22 cellular contexts compared by ENCODE assay signal in the genomic region with DNA sequence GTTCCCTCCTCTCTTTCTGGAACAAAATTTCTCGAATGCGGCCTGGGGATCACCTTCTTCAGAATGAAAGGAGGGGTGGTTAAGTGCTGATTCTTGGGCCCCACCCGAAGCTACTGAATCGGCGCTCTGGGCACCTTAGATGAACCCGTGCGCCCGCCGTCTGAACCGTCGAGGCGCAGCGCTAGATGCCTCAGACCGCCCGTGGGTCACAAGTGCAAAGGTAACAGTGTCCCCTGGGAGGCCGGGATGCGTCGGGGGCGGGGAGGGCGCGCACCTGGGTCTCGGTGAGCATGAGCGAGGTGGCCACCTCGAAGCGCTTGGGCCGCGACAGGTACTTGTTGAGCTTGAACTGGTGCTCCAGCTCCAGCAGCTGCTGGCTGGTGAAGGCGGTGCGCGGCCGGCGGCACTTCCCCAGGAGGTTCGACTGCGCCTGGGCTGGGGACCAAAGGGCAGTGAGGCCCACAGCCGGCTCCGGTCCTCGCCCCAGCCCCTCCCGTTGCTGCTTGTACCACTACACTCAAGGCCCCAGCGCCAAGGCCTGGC. TPM values are rescaled to one million over a fixed set of nuclear protein-coding genes. Genes with fewer than 3 reads are reported as not detected.
DNase-seq lines count a peak whose midpoint lies in the region; ATAC-seq, FAIRE-seq and TF ChIP-seq lines count a peak whose summit lies in the region.
"Had no signal": no experiment of that assay in that cellular context is flagged by ENCODE, and none has a peak within 500 bp of the region (broad histone marks: within the 10 kb centered on the region; RNA-seq: fewer than 3 reads in every experiment).

No MANE protein-coding gene starts in this region.

- DNase-seq in activated CD4-positive, alpha-beta T cell treated with anti-CD3 and anti-CD28 coated beads, Interleukin-2, amount 10 ng/mL, durations not matched to agents 7 days and 5 days, result no peak
- DNase-seq in activated CD4-positive, alpha-beta T cell treated with anti-CD3 and anti-CD28 coated beads for 1 hour, result no peak
- DNase-seq in body of pancreas, result peak in 2 of 4 donors; percentile 35 to 37
- no peak for DNase-seq in HepG2 (ENCODE audit: low spot score)
- peak; percentile 71 for DNase-seq in transverse colon
- DNase-seq in omental fat pad (ENCODE audit: low spot score), result no peak
- DNase-seq in activated effector memory CD4-positive, alpha-beta T cell treated with Interleukin-2 at 50 U/mL for 16 hours, result no peak
- DNase-seq: activated CD4-positive, alpha-beta T cell treated with anti-CD3 and anti-CD28 coated beads, Interleukin-2, amount 50 U/mL, for 1 hour; amniotic stem cell; COR-L47; dorsolateral prefrontal cortex; MG63; NCI-H748 treated with DMSO at 0.1 percent for 48 hours; nephron progenitor cell; stimulated activated CD4-positive, alpha-beta T cell treated with anti-CD3 and anti-CD28 coated beads, Interleukin-4, amount 100 ng/mL, for 4 hours had no signal

- H3K4me2 ChIP-seq in HepG2 (ENCODE audit: low read depth, low read length), result peak overlapping the region; percentile 12; the same call in 1 of the 2 replicates

- BruUV-seq in HepG2 (replicated peaks; lab: Mats Ljungman, UMichigan), result no TSS peak

- TF ChIP-seq RAD21 in HepG2 (CRISPR knock-in tag; IDR thresholded peaks at IDR 0.05), result no peak

- no peak for ATAC-seq in body of pancreas
- peak; percentile 5; the same call in 1 of the 3 replicates for ATAC-seq in HepG2
- no peak for ATAC-seq in omental fat pad (ENCODE audit: low FRiP score)
- no peak for ATAC-seq in HG03095 (IDR thresholded peaks at IDR 0.05; ENCODE audit: unreplicated experiment)
- ATAC-seq: esophagus mucosa, gastroesophageal sphincter, Right ventricle myocardium inferior had no signal

- no peak overlapping the region for H3K4me3 Mint-ChIP-seq in activated CD4-positive, alpha-beta T cell treated with anti-CD3 and anti-CD28 coated beads, Interleukin-2, amount 10 ng/mL, durations not matched to agents 7 days and 5 days
- H3K4me3 Mint-ChIP-seq: mesothelial cell of epicardium, nephron progenitor cell had no signal

- no peak overlapping the region for H2AFZ ChIP-seq in HepG2 (ENCODE audit: low read length)

- H3K27me3 Mint-ChIP-seq in activated CD4-positive, alpha-beta T cell treated with anti-CD3 and anti-CD28 coated beads, Interleukin-2, amount 10 ng/mL, durations not matched to agents 7 days and 5 days, result peaks cover 65% of the 10 kb centered on the region

- H3K36me3 Mint-ChIP-seq in activated CD4-positive, alpha-beta T cell treated with anti-CD3 and anti-CD28 coated beads, Interleukin-2, amount 10 ng/mL, durations not matched to agents 7 days and 5 days (ENCODE audit: low read depth), result no peaks in the 10 kb centered on the region
- H3K36me3 Mint-ChIP-seq: mesothelial cell of epicardium had no signal

- in situ Hi-C loops in HepG2 (cut with HindIII; ENCODE audit: extremely low pct_ligation_motif_present, low pct_unique_long_range_greater_than_20kb), result no loop called here
- in situ Hi-C loops in transverse colon (cut with MboI; ENCODE audit: low pct_ligation_motif_present in 1 of 4, low pct_unique_long_range_greater_than_20kb in 1 of 4, low sequenced_read_pairs in 3 of 4), result no loop called here

- peaks cover 13% of the 10 kb centered on the region for H3K79me2 ChIP-seq in HepG2 (ENCODE audit: insufficient read depth, low read length)

- peak overlapping the region; percentile 60 for H3K27ac Mint-ChIP-seq in activated CD4-positive, alpha-beta T cell treated with anti-CD3 and anti-CD28 coated beads, Interleukin-2, amount 10 ng/mL, durations not matched to agents 7 days and 5 days
- H3K27ac Mint-ChIP-seq: mesothelial cell of epicardium, nephron progenitor cell had no signal

- peaks cover 21% of the 10 kb centered on the region for H3K4me1 Mint-ChIP-seq in activated CD4-positive, alpha-beta T cell treated with anti-CD3 and anti-CD28 coated beads, Interleukin-2, amount 10 ng/mL, durations not matched to agents 7 days and 5 days

- 33 to 61% methylated on average over 24 to 34 of the region's 39 CpGs for WGBS in body of pancreas, 2 donors
- WGBS in HepG2 (ENCODE audit: low lambda C conversion rate), result 65% methylated on average over 24 of the region's 39 CpGs
- 0 to 43% methylated on average over 1 to 39 of the region's 39 CpGs for WGBS in transverse colon (ENCODE audit: low coverage in 1 of 2), 2 donors

- TF ChIP-seq CTCF in body of pancreas (IDR thresholded peaks at IDR 0.05) (no peak), HepG2 (CRISPR knock-in tag; IDR thresholded peaks at IDR 0.05) (no peak), transverse colon (IDR thresholded peaks at IDR 0.05) (no peak), omental fat pad (IDR thresholded peaks at IDR 0.05) (no peak)

- CTCF ChIA-PET in activated CD4-positive, alpha-beta T cell treated with anti-CD3 and anti-CD28 coated beads, Interleukin-2, amount 10 ng/mL, durations not matched to agents 7 days and 5 days (lab: Charles Lee), result no interaction called here
- CTCF ChIA-PET in HepG2 (lab: Yijun Ruan, JAX; ENCODE audit: low intra/inter-chr PET ratio, low total read pairs), result no interaction called here

- no peaks in the 10 kb centered on the region for H3K36me3 ChIP-seq in body of pancreas (replicated peaks in 1 of 2; ENCODE audit: insufficient read depth in 1 of 2, low read depth in 2 of 2)
- H3K36me3 ChIP-seq in HepG2 (replicated peaks in 1 of 2; ENCODE audit: control insufficient read depth in 1 of 2, insufficient read depth in 2 of 2, low read length in 2 of 2), result peaks cover 0 to 6% of the 10 kb centered on the region in 2 experiments; a peak in 1 of 5 replicates
- H3K36me3 ChIP-seq in transverse colon, result no peaks in the 10 kb centered on the region
- H3K36me3 ChIP-seq: gastroesophageal sphincter, MG63 had no signal

- no peaks in the 10 kb centered on the region for H3K9me3 Mint-ChIP-seq in activated CD4-positive, alpha-beta T cell treated with anti-CD3 and anti-CD28 coated beads, Interleukin-2, amount 10 ng/mL, durations not matched to agents 7 days and 5 days
- H3K9me3 Mint-ChIP-seq: mesothelial cell of epicardium had no signal

- no peaks in the 10 kb centered on the region for H3K27me3 ChIP-seq in body of pancreas
- H3K27me3 ChIP-seq in HepG2 (ENCODE audit: control insufficient read depth in 1 of 2, insufficient read depth in 2 of 2, low read length in 2 of 2), result peaks cover 3 to 30% of the 10 kb centered on the region in 2 experiments; a peak in 4 of 5 replicates
- H3K27me3 ChIP-seq in transverse colon, result peaks cover 97% of the 10 kb centered on the region
- H3K27me3 ChIP-seq: MG63 had no signal

- FAIRE-seq in HepG2 (lab: Jason Lieb, UNC), result no peak

- H3K9ac ChIP-seq in HepG2 (ENCODE audit: insufficient read depth, low read depth, low read length), result no peak overlapping the region

- H4K20me1 ChIP-seq in HepG2 (ENCODE audit: insufficient read depth, low read length), result peaks cover 6% of the 10 kb centered on the region

- TF ChIP-seq EP300 in HepG2 (IDR thresholded peaks at IDR 0.05; ENCODE audit: low read depth in 2 of 2, low read length in 2 of 2) (no peak), HepG2 (CRISPR knock-in tag; IDR thresholded peaks at IDR 0.05; ENCODE audit: borderline replicate concordance) (no peak), transverse colon (IDR thresholded peaks at IDR 0.05; ENCODE audit: low read depth) (no peak)

- H3K4me3 ChIP-seq in body of pancreas (no peak overlapping the region), HepG2 (replicated peaks in 1 of 3; ENCODE audit: insufficient read depth in 1 of 3, low read depth in 2 of 3, low read length in 3 of 3) (no peak overlapping the region), transverse colon (peak overlapping the region in 1 of 4 donors; percentile 25)
- H3K4me3 ChIP-seq: MG63 had no signal

- H3K9me3 ChIP-seq in body of pancreas, result no peaks in the 10 kb centered on the region
- H3K9me3 ChIP-seq in HepG2 (ENCODE audit: low read length), result no peaks in the 10 kb centered on the region
- H3K9me3 ChIP-seq in transverse colon, result no peaks in the 10 kb centered on the region
- H3K9me3 ChIP-seq: gastroesophageal sphincter, MG63 had no signal

- intact Hi-C loops in body of pancreas (cut with DNase I), result loop anchor here (10.0 kb wide), 1 partner anchor 129 kb away; the partner anchor contains the start of gene UBE3C
- intact Hi-C loops in HepG2 (cut with micrococcal nuclease; ENCODE audit: unreplicated experiment), result loop anchor here (5.0 kb wide), 1 partner anchor 54 kb away; no protein-coding TSS in a partner anchor
- intact Hi-C loops in transverse colon (cut with DNase I; ENCODE audit: low total_unique reads), result no loop called here

- TF ChIP-seq POLR2A in body of pancreas (IDR thresholded peaks at IDR 0.05) (no peak), HepG2 (IDR thresholded peaks at IDR 0.05; ENCODE audit: insufficient read depth in 1 of 2, low read depth in 2 of 2, low read length in 2 of 2) (no peak), transverse colon (IDR thresholded peaks at IDR 0.05) (no peak)

- POLR2A ChIA-PET in activated CD4-positive, alpha-beta T cell treated with anti-CD3 and anti-CD28 coated beads, Interleukin-2, amount 10 ng/mL, durations not matched to agents 7 days and 5 days (lab: Charles Lee), result no interaction called here
- POLR2A ChIA-PET in HepG2 (lab: Yijun Ruan, JAX), result no interaction called here

- H3K27ac ChIP-seq in body of pancreas (peak overlapping the region in 3 of 4 donors; percentile 72 to 94 (median 83)), HepG2 (ENCODE audit: extremely low read length, insufficient read depth, low read length) (no peak overlapping the region), transverse colon (peak overlapping the region; percentile 85 to 92 (median 86))
- H3K27ac ChIP-seq: dorsolateral prefrontal cortex, gastroesophageal sphincter had no signal

- H3K4me1 ChIP-seq in body of pancreas, result peaks cover 30% of the 10 kb centered on the region
- H3K4me1 ChIP-seq in HepG2 (ENCODE audit: insufficient read depth, low read length), result peaks cover 31% of the 10 kb centered on the region
- peaks cover 6 to 69% (median 48%) of the 10 kb centered on the region in 4 donors for H3K4me1 ChIP-seq in transverse colon

RNA-seq across cellular contexts. Expression of gene MNX1, which starts 4.2 kb away (rescaled TPM):
- total RNA-seq in activated CD4-positive, alpha-beta T cell treated with anti-CD3 and anti-CD28 coated beads, Interleukin-2, amount 10 ng/mL, durations not matched to agents 7 days and 5 days, result not detected
- total RNA-seq in body of pancreas, result 10 to 100 TPM; 14.3 to 39.6 TPM
- total RNA-seq in HepG2 (2016; rRNA removed; fragmentation: Illumina TruSeq; extraction: Trizol), result 3.6 and 6.1 TPM in 2 replicates
- total RNA-seq in HepG2 (2016; cell fraction: cytosol; rRNA removed; fragmentation: Illumina TruSeq; extraction: Trizol; ENCODE audit: low read depth), result 2.4 and 2.5 TPM in 2 replicates
- total RNA-seq in HepG2 (2016; cell fraction: insoluble cytoplasmic fraction; rRNA removed; fragmentation: Illumina TruSeq; extraction: Trizol), result 3.4 and 9.7 TPM in 2 replicates
- total RNA-seq in HepG2 (2016; cell fraction: membrane; rRNA removed; fragmentation: Illumina TruSeq; extraction: Trizol), result 4.5 and 5.6 TPM in 2 replicates
- total RNA-seq in HepG2 (2016; cell fraction: nucleus; rRNA removed; fragmentation: Illumina TruSeq; extraction: Trizol), result 6.7 and 7.4 TPM in 2 replicates
- polyA plus RNA-seq in HepG2 (2011; rRNA removed), result 0.91 and 0.94 TPM in 2 replicates
- polyA plus RNA-seq in HepG2 (2011; cell fraction: cytosol; rRNA removed), result 0.37 and 1.0 TPM in 2 replicates
- polyA plus RNA-seq in HepG2 (2011; cell fraction: nucleus; rRNA removed), result 3.8 and 4.5 TPM in 2 replicates
- 1.7 and 2.4 TPM in 2 replicates for polyA plus RNA-seq in HepG2 (2012)
- polyA plus RNA-seq in HepG2 (2016; cell fraction: cytosol; fragmentation: Illumina TruSeq; extraction: Trizol; ENCODE audit: low read depth), result 2.2 and 3.2 TPM in 2 replicates
- 6.3 and 6.7 TPM in 2 replicates for polyA plus RNA-seq in HepG2 (2016; cell fraction: insoluble cytoplasmic fraction; fragmentation: Illumina TruSeq; extraction: Trizol; ENCODE audit: low read depth)
- 4.5 and 4.8 TPM in 2 replicates for polyA plus RNA-seq in HepG2 (2016; cell fraction: membrane; fragmentation: Illumina TruSeq; extraction: Trizol; ENCODE audit: low read depth)
- 16.6 TPM in 2 replicates for polyA plus RNA-seq in HepG2 (2016; cell fraction: nucleus; fragmentation: Illumina TruSeq; extraction: Trizol; ENCODE audit: insufficient read depth, low read depth)
- polyA minus RNA-seq in HepG2 (2011; rRNA and poly(A)+ RNA removed; ENCODE audit: low replicate concordance), result 0.98 and 1.5 TPM in 2 replicates
- 0.89 and 1.6 TPM in 2 replicates for polyA minus RNA-seq in HepG2 (2011; cell fraction: cytosol; rRNA and poly(A)+ RNA removed)
- polyA minus RNA-seq in HepG2 (2011; cell fraction: nucleus; rRNA and poly(A)+ RNA removed), result 3.2 and 7.9 TPM in 2 replicates
- 10 to 100 TPM; 11.7 to 23.2 (median 13.1) TPM for total RNA-seq in transverse colon
- total RNA-seq in omental fat pad, result not detected
- total RNA-seq: cardiac septum, dorsolateral prefrontal cortex, gastroesophageal sphincter, mesothelial cell of epicardium, Right ventricle myocardium inferior, urinary bladder had no signal
- polyA plus RNA-seq: urinary bladder had no signal

RNA-seq across cellular contexts. Expression of gene NOM1, which starts 56.8 kb away (rescaled TPM):
- total RNA-seq in activated CD4-positive, alpha-beta T cell treated with anti-CD3 and anti-CD28 coated beads, Interleukin-2, amount 10 ng/mL, durations not matched to agents 7 days and 5 days, result 10 to 100 TPM; 27.2 to 28.6 TPM
- total RNA-seq in body of pancreas (10 to 100 TPM; 23.1 to 28.0 TPM), HepG2 (2016; rRNA removed; fragmentation: Illumina TruSeq; extraction: Trizol) (17.3 and 26.2 TPM in 2 replicates), transverse colon (10 to 100 TPM in 3 of 4 donors, 1 to 10 TPM in 1; 6.6 to 22.4 (median 15.2) TPM), omental fat pad (10 to 100 TPM; 16.0 to 47.1 (median 19.7) TPM)
- total RNA-seq in HepG2 (2016; cell fraction: cytosol; rRNA removed; fragmentation: Illumina TruSeq; extraction: Trizol; ENCODE audit: low read depth), result 19.4 and 19.6 TPM in 2 replicates
- 17.8 and 29.8 TPM in 2 replicates for total RNA-seq in HepG2 (2016; cell fraction: insoluble cytoplasmic fraction; rRNA removed; fragmentation: Illumina TruSeq; extraction: Trizol)
- total RNA-seq in HepG2 (2016; cell fraction: membrane; rRNA removed; fragmentation: Illumina TruSeq; extraction: Trizol), result 9.5 and 9.7 TPM in 2 replicates
- 38.8 and 47.6 TPM in 2 replicates for total RNA-seq in HepG2 (2016; cell fraction: nucleus; rRNA removed; fragmentation: Illumina TruSeq; extraction: Trizol)
- polyA plus RNA-seq in HepG2 (2011; rRNA removed), result 14.0 and 14.2 TPM in 2 replicates
- 3.9 and 4.6 TPM in 2 replicates for polyA plus RNA-seq in HepG2 (2011; cell fraction: cytosol; rRNA removed)
- polyA plus RNA-seq in HepG2 (2011; cell fraction: nucleus; rRNA removed), result 31.2 and 37.8 TPM in 2 replicates
- polyA plus RNA-seq in HepG2 (2012), result 12.8 and 13.3 TPM in 2 replicates
- 0.77 and 1.1 TPM in 2 replicates for polyA plus RNA-seq in HepG2 (2016; cell fraction: cytosol; fragmentation: Illumina TruSeq; extraction: Trizol; ENCODE audit: low read depth)
- polyA plus RNA-seq in HepG2 (2016; cell fraction: insoluble cytoplasmic fraction; fragmentation: Illumina TruSeq; extraction: Trizol; ENCODE audit: low read depth), result 13.4 and 13.7 TPM in 2 replicates
- polyA plus RNA-seq in HepG2 (2016; cell fraction: membrane; fragmentation: Illumina TruSeq; extraction: Trizol; ENCODE audit: low read depth), result 2.3 and 2.8 TPM in 2 replicates
- 57.7 and 61.6 TPM in 2 replicates for polyA plus RNA-seq in HepG2 (2016; cell fraction: nucleus; fragmentation: Illumina TruSeq; extraction: Trizol; ENCODE audit: insufficient read depth, low read depth)
- 25.8 and 45.7 TPM in 2 replicates for polyA minus RNA-seq in HepG2 (2011; rRNA and poly(A)+ RNA removed; ENCODE audit: low replicate concordance)
- polyA minus RNA-seq in HepG2 (2011; cell fraction: cytosol; rRNA and poly(A)+ RNA removed), result 5.3 and 6.9 TPM in 2 replicates
- polyA minus RNA-seq in HepG2 (2011; cell fraction: nucleus; rRNA and poly(A)+ RNA removed), result 44.3 and 51.8 TPM in 2 replicates
